In the genomic region with DNA sequence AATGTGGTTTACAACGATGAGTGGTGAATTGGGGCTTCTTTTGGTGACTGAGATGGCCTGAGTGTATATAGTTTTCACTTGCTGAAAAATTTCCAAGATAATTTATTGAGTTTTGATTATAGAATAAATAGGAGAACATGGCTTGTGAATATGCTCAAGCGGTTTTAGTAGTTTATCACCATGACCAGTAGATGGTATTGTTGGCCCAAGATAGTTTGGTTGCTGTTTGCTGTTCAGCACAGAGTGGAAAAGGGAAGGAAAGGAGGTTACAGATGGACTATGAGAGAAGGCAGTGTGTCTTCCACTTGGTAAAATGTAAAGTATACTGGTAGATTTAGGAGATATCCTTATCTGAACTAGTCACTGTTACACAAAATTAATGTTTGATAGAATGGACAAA, we compare ENCODE assay signal across 16 cellular contexts. TPM values are rescaled to one million over a fixed set of nuclear protein-coding genes. Genes with fewer than 3 reads are reported as not detected.
DNase-seq lines count a peak whose midpoint lies in the region; ATAC-seq and TF ChIP-seq lines count a peak whose summit lies in the region.
"Had no signal": no experiment of that assay in that cellular context is flagged by ENCODE, and none has a peak within 500 bp of the region (broad histone marks: within the 10 kb centered on the region; RNA-seq: fewer than 3 reads in every experiment).

No MANE protein-coding gene starts in this region.

- no peaks in the 10 kb centered on the region for H3K9me3 ChIP-seq in BE2C
- H3K9me3 ChIP-seq in CD8-positive, alpha-beta memory T cell (ENCODE audit: low read length): no peaks in the 10 kb centered on the region

- no peaks in the 10 kb centered on the region for H3F3A ChIP-seq in GM23338 (replicated peaks; ENCODE audit: low read depth)

- H3K4me3 Mint-ChIP-seq in GM23338: no peak overlapping the region
- H3K4me3 Mint-ChIP-seq in CD8-positive, alpha-beta memory T cell: no peak overlapping the region

- H4K20me1 ChIP-seq in GM23338 (replicated peaks; ENCODE audit: insufficient read depth): no peaks in the 10 kb centered on the region

- H3K27ac ChIP-seq in GM23338 (ENCODE audit: low read depth): no peak overlapping the region
- H3K27ac ChIP-seq in CD8-positive, alpha-beta memory T cell (ENCODE audit: low read depth, low read length): no peak overlapping the region
- H3K27ac ChIP-seq: epithelial cell of prostate, skin epidermis had no signal

- H3K4me1 ChIP-seq in BE2C (no peaks in the 10 kb centered on the region), GM23338 (ENCODE audit: insufficient read depth) (no peaks in the 10 kb centered on the region)
- H3K4me1 ChIP-seq in CD8-positive, alpha-beta memory T cell (ENCODE audit: insufficient read depth, low read length): no peaks in the 10 kb centered on the region

- H3K4me3 ChIP-seq in BE2C (ENCODE audit: low read depth, low read length) (no peak overlapping the region), GM23338 (no peak overlapping the region), choroid plexus epithelial cell (ENCODE audit: low read depth, low read length) (no peak overlapping the region)
- H3K4me3 ChIP-seq in CD8-positive, alpha-beta memory T cell (ENCODE audit: low read length): no peak overlapping the region
- H3K4me3 ChIP-seq: skin epidermis had no signal

- ATAC-seq in GM23338 (peak; percentile 68), GM19463 (IDR thresholded peaks at IDR 0.05; ENCODE audit: unreplicated experiment) (no peak), GM19035 (IDR thresholded peaks at IDR 0.05; ENCODE audit: unreplicated experiment) (no peak)

- POLR2A ChIA-PET in CD8-positive, alpha-beta memory T cell (lab: Charles Lee): no interaction called here

- no peaks in the 10 kb centered on the region for H3K27me3 Mint-ChIP-seq in GM23338 (ENCODE audit: insufficient read depth, low read depth, poor library complexity)
- peaks cover 0 to 7% of the 10 kb centered on the region in 2 donors for H3K27me3 Mint-ChIP-seq in CD8-positive, alpha-beta memory T cell

- no peaks in the 10 kb centered on the region for H3K36me3 Mint-ChIP-seq in GM23338 (ENCODE audit: low read depth)
- no peaks in the 10 kb centered on the region for H3K36me3 Mint-ChIP-seq in CD8-positive, alpha-beta memory T cell

- H3K27me3 ChIP-seq in BE2C: peaks cover 3% of the 10 kb centered on the region
- no peaks in the 10 kb centered on the region for H3K27me3 ChIP-seq in GM23338 (ENCODE audit: insufficient read depth)
- H3K27me3 ChIP-seq in CD8-positive, alpha-beta memory T cell (ENCODE audit: insufficient read depth, low read length, poor library complexity, severe bottlenecking): no peaks in the 10 kb centered on the region

- no peaks in the 10 kb centered on the region for H3K79me2 ChIP-seq in GM23338 (replicated peaks; ENCODE audit: insufficient read depth)

- H3K27ac Mint-ChIP-seq in GM23338: no peak overlapping the region
- H3K27ac Mint-ChIP-seq in CD8-positive, alpha-beta memory T cell: no peak overlapping the region

- TF ChIP-seq CTCF in BE2C (IDR thresholded peaks at IDR 0.05; ENCODE audit: low read depth, low read length) (peak; percentile 38), GM23338 (conservative IDR thresholded peaks at IDR 0.05; ENCODE audit: low read depth in 2 of 2) (peak; percentile 66 to 78), choroid plexus epithelial cell (conservative IDR thresholded peaks at IDR 0.05; ENCODE audit: low read depth, low read length) (no peak)

- H3K36me3 ChIP-seq in BE2C: no peaks in the 10 kb centered on the region
- H3K36me3 ChIP-seq in GM23338 (ENCODE audit: insufficient read depth): no peaks in the 10 kb centered on the region
- no peaks in the 10 kb centered on the region for H3K36me3 ChIP-seq in CD8-positive, alpha-beta memory T cell (ENCODE audit: insufficient read depth, low read length)

- no peak overlapping the region for H3K4me2 ChIP-seq in GM23338

- no peaks in the 10 kb centered on the region for H3K4me1 Mint-ChIP-seq in GM23338
- no peaks in the 10 kb centered on the region for H3K4me1 Mint-ChIP-seq in CD8-positive, alpha-beta memory T cell

- H3K9me3 Mint-ChIP-seq in GM23338: no peaks in the 10 kb centered on the region
- H3K9me3 Mint-ChIP-seq in CD8-positive, alpha-beta memory T cell: peaks cover 0 to 2% (median 0%) of the 10 kb centered on the region in 5 donors

- CTCF ChIA-PET in CD8-positive, alpha-beta memory T cell (lab: Charles Lee): no interaction called here

- DNase-seq in BE2C (no peak), GM23338 (ENCODE audit: low spot score) (peak; percentile 50), NOMO-1 (lab: John Stamatoyannopoulos, UW; ENCODE audit: unreplicated experiment in 2 of 2) (peak; percentile 38 to 55), choroid plexus epithelial cell (ENCODE audit: low read depth) (peak; percentile 19), superior temporal gyrus (ENCODE audit: extremely low spot score) (no peak)
- DNase-seq in CD8-positive, alpha-beta memory T cell: no peak
- DNase-seq: activated naive CD4-positive, alpha-beta T cell treated with Interleukin-2 at 50 U/mL for 16 hours; NCI-H2081 treated with DMSO at 0.1 percent for 48 hours; occipital lobe had no signal

- H3K9me2 ChIP-seq in GM23338 (ENCODE audit: insufficient read depth): no peaks in the 10 kb centered on the region

- no peak overlapping the region for H2AFZ ChIP-seq in GM23338

TF ChIP-seq in GM23338, 12 proteins besides CTCF, POLR2A, EP300 and RAD21:
- TF ChIP-seq EZH2phosphoT487 (IDR thresholded peaks at IDR 0.05; ENCODE audit: unreplicated experiment) (no peak), ZNF114 (CRISPR knock-in tag; IDR thresholded peaks at IDR 0.05) (no peak), STAT1 (IDR thresholded peaks at IDR 0.05; ENCODE audit: unreplicated experiment) (no peak)
- TF ChIP-seq, protein P1, sequence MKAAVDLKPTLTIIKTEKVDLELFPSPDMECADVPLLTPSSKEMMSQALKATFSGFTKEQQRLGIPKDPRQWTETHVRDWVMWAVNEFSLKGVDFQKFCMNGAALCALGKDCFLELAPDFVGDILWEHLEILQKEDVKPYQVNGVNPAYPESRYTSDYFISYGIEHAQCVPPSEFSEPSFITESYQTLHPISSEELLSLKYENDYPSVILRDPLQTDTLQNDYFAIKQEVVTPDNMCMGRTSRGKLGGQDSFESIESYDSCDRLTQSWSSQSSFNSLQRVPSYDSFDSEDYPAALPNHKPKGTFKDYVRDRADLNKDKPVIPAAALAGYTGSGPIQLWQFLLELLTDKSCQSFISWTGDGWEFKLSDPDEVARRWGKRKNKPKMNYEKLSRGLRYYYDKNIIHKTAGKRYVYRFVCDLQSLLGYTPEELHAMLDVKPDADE (IDR thresholded peaks at IDR 0.05): no peak

RNA-seq across cellular contexts. Expression of a gene that starts 55.8 kb away (rescaled TPM):
- polyA plus RNA-seq in BE2C (2012; ENCODE audit: insufficient read depth, insufficient read length, low read depth): not detected
- total RNA-seq in GM23338 (2014; rRNA removed; shearing (Covaris generic)): not detected in 2 replicates
- not detected in 2 replicates for polyA plus RNA-seq in GM23338 (2016; fragmentation: Nextera tagmentation; extraction: Ambion mirVana)
- not detected for total RNA-seq in CD8-positive, alpha-beta memory T cell
- polyA plus RNA-seq in CD8-positive, alpha-beta memory T cell: not detected
- total RNA-seq: cardiac septum, occipital lobe, subcutaneous adipose tissue had no signal
- polyA plus RNA-seq: BJ had no signal

Comparison
In these comparisons a context has a peak if more than half of its experiments do, and no peak if none do; other contexts are left out.
1. DNase-seq: peak in GM23338 (single experiment), NOMO-1 (2 of 2) and choroid plexus epithelial cell (single experiment); none in BE2C (single experiment), CD8-positive, alpha-beta memory T cell (0 of 5) and superior temporal gyrus (single experiment).